Comparison of ENCODE assay signal across 1 cellular context in the genomic region with DNA sequence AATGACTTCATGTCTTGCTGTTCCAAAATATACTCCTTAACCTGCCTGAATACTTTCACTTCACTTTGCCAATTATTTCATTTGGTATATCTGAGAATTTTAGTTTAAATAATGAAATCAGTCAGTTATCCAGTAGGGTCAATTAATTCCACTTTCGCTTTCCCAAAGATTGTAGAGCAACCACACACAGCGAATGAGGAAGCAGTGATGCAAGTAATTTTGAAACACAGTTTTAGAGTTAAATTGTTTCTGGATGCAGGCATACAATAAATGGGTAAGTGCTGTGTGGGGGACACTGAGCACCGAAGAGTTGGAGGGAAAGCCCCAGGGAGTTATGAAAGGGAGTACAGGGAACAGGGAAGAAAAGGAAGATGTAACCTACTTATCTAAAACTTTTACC.
TF ChIP-seq lines count a peak whose summit lies in the region.

No MANE protein-coding gene starts in this region.

TF ChIP-seq in K562, 482 proteins besides CTCF, POLR2A, EP300 and RAD21 (continued from another document):
- TF ChIP-seq, protein P1, sequence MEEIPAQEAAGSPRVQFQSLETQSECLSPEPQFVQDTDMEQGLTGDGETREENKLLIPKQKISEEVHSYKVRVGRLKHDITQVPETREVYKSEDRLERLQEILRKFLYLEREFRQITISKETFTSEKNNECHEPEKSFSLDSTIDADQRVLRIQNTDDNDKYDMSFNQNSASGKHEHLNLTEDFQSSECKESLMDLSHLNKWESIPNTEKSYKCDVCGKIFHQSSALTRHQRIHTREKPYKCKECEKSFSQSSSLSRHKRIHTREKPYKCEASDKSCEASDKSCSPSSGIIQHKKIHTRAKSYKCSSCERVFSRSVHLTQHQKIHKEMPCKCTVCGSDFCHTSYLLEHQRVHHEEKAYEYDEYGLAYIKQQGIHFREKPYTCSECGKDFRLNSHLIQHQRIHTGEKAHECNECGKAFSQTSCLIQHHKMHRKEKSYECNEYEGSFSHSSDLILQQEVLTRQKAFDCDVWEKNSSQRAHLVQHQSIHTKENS (CRISPR knock-in tag; IDR thresholded peaks at IDR 0.05) = no peak
- TF ChIP-seq SMAD4 (CRISPR knock-in tag; conservative IDR thresholded peaks at IDR 0.05) = no peak
- TF ChIP-seq CBFA2T3 (IDR thresholded peaks at IDR 0.05) = no peak
